29 cellular contexts compared by ENCODE assay signal in genomic region chr7:5373300-5373699, GRCh38.
"Had no signal": no experiment of that assay in that cellular context is flagged by ENCODE, and none has a peak within 500 bp of the region (broad histone marks: within the 10 kb centered on the region; RNA-seq: fewer than 3 reads in every experiment).

No MANE protein-coding gene starts in this region.

- H3K4me3 ChIP-seq: coronary artery, esophagus squamous epithelium, gastroesophageal sphincter had no signal

- H3K27ac Mint-ChIP-seq: activated CD4-positive, alpha-beta memory T cell treated with anti-CD3 and anti-CD28 coated beads for 36 hours; activated CD4-positive, alpha-beta T cell treated with anti-CD3 and anti-CD28 coated beads for 36 hours; activated CD4-positive, alpha-beta T cell treated with anti-CD3 and anti-CD28 coated beads, Interleukin-2, amount 10 ng/mL, durations not matched to agents 24 days and 14 days; activated CD8-positive, alpha-beta T cell treated with anti-CD3 and anti-CD28 coated beads, Interleukin-2, amount 10 ng/mL, durations not matched to agents 7 days and 5 days; activated naive CD8-positive, alpha-beta T cell; activated T-helper 17 cell treated with anti-CD3 and anti-CD28 coated beads, Interleukin-2, amount 50 U/mL, for 72 hours; dendritic cell treated with granulocyte-macrophage colony-stimulating factor and Interleukin-4, amounts not matched to agents 40 ng/mL and 50 ng/mL, for 4 days; T-helper 17 cell; T-helper 2 cell treated with Interferon-gamma antibody and Interleukin-4, amounts not matched to agents 5 μg/mL and 100 μg/mL, for 36 hours had no signal

- H3K9me3 ChIP-seq: esophagus squamous epithelium, gastroesophageal sphincter had no signal

- ATAC-seq: activated CD4-positive, alpha-beta T cell treated with anti-CD3 and anti-CD28 coated beads for 36 hours; activated CD8-positive, alpha-beta T cell treated with anti-CD3 and anti-CD28 coated beads, Interleukin-2, amount 10 ng/mL, durations not matched to agents 7 days and 5 days; activated T-cell treated with anti-CD3 and anti-CD28 coated beads, Interleukin-2, amount 50 U/mL, for 4 hours; activated T-helper 17 cell treated with anti-CD3 and anti-CD28 coated beads, Interleukin-2, amount 50 U/mL, for 72 hours; gastroesophageal sphincter; T-helper 17 cell had no signal

- DNase-seq: activated CD4-positive, alpha-beta memory T cell treated with anti-CD3 and anti-CD28 coated beads for 36 hours; activated CD4-positive, alpha-beta T cell treated with anti-CD3 and anti-CD28 coated beads for 36 hours; activated CD4-positive, alpha-beta T cell treated with anti-CD3 and anti-CD28 coated beads, Interleukin-2, amount 10 ng/mL, durations not matched to agents 24 days and 14 days; activated CD4-positive, CD25-positive, alpha-beta regulatory T cell; activated CD4-positive, CD25-positive, alpha-beta regulatory T cell treated with anti-CD3 and anti-CD28 coated beads, Interleukin-2, amount 50 U/mL, for 72 hours; activated CD8-positive, alpha-beta T cell treated with anti-CD3 and anti-CD28 coated beads, Interleukin-2, amount 10 ng/mL, durations not matched to agents 7 days and 5 days; activated effector memory CD4-positive, alpha-beta T cell treated with Interleukin-2 at 50 U/mL for 16 hours; activated gamma-delta T cell treated with Interleukin-2 at 50 U/mL for 16 hours; activated naive CD4-positive, alpha-beta T cell treated with anti-CD3 and anti-CD28 coated beads, Interleukin-2, amount 50 U/mL, for 16 hours; activated naive CD4-positive, alpha-beta T cell treated with Interleukin-2 at 50 U/mL for 16 hours; activated T-cell treated with anti-CD3 and anti-CD28 coated beads, Interleukin-2, amount 50 U/mL, for 4 hours; amniotic stem cell; anterior cingulate cortex; brain microvascular endothelial cell; effector CD4-positive, alpha-beta T cell; esophagus squamous epithelium; foreskin melanocyte; T-helper 1 cell; T-helper 17 cell; T1000; WERI-Rb-1 had no signal

- H3K4me3 Mint-ChIP-seq: activated CD4-positive, alpha-beta memory T cell treated with anti-CD3 and anti-CD28 coated beads for 36 hours; activated CD4-positive, alpha-beta T cell treated with anti-CD3 and anti-CD28 coated beads for 36 hours; activated CD4-positive, alpha-beta T cell treated with anti-CD3 and anti-CD28 coated beads, Interleukin-2, amount 10 ng/mL, durations not matched to agents 24 days and 14 days; activated CD8-positive, alpha-beta T cell treated with anti-CD3 and anti-CD28 coated beads, Interleukin-2, amount 10 ng/mL, durations not matched to agents 7 days and 5 days; activated naive CD8-positive, alpha-beta T cell; activated T-cell treated with anti-CD3 and anti-CD28 coated beads, Interleukin-2, amount 50 U/mL, for 4 hours; activated T-helper 17 cell treated with anti-CD3 and anti-CD28 coated beads, Interleukin-2, amount 50 U/mL, for 72 hours; central memory CD8-positive, alpha-beta T cell; dendritic cell treated with granulocyte-macrophage colony-stimulating factor and Interleukin-4, amounts not matched to agents 40 ng/mL and 50 ng/mL, for 4 days; T-helper 17 cell; T-helper 2 cell treated with Interferon-gamma antibody and Interleukin-4, amounts not matched to agents 5 μg/mL and 100 μg/mL, for 36 hours had no signal

- H3K27me3 ChIP-seq: brain microvascular endothelial cell, esophagus squamous epithelium, gastroesophageal sphincter had no signal

- H3K27me3 Mint-ChIP-seq: activated CD4-positive, alpha-beta memory T cell treated with anti-CD3 and anti-CD28 coated beads for 36 hours; activated CD4-positive, alpha-beta T cell treated with anti-CD3 and anti-CD28 coated beads for 36 hours; activated CD4-positive, alpha-beta T cell treated with anti-CD3 and anti-CD28 coated beads, Interleukin-2, amount 10 ng/mL, durations not matched to agents 24 days and 14 days; activated naive CD8-positive, alpha-beta T cell; activated T-helper 17 cell treated with anti-CD3 and anti-CD28 coated beads, Interleukin-2, amount 50 U/mL, for 72 hours; central memory CD8-positive, alpha-beta T cell; dendritic cell treated with granulocyte-macrophage colony-stimulating factor and Interleukin-4, amounts not matched to agents 40 ng/mL and 50 ng/mL, for 4 days; T-helper 17 cell had no signal

- H3K9me3 Mint-ChIP-seq: activated CD4-positive, alpha-beta memory T cell treated with anti-CD3 and anti-CD28 coated beads for 36 hours; activated CD4-positive, alpha-beta T cell treated with anti-CD3 and anti-CD28 coated beads, Interleukin-2, amount 10 ng/mL, durations not matched to agents 24 days and 14 days; activated T-cell treated with anti-CD3 and anti-CD28 coated beads, Interleukin-2, amount 50 U/mL, for 4 hours; activated T-helper 17 cell treated with anti-CD3 and anti-CD28 coated beads, Interleukin-2, amount 50 U/mL, for 72 hours; central memory CD8-positive, alpha-beta T cell; dendritic cell treated with granulocyte-macrophage colony-stimulating factor and Interleukin-4, amounts not matched to agents 40 ng/mL and 50 ng/mL, for 4 days; T-helper 2 cell treated with Interferon-gamma antibody and Interleukin-4, amounts not matched to agents 5 μg/mL and 100 μg/mL, for 36 hours had no signal

- H3K4me1 Mint-ChIP-seq: activated CD4-positive, alpha-beta T cell treated with anti-CD3 and anti-CD28 coated beads for 36 hours had no signal

- H3K27ac ChIP-seq: brain microvascular endothelial cell, coronary artery, epithelial cell of prostate, esophagus squamous epithelium, WERI-Rb-1 had no signal
